Comparison of ENCODE assay signal across 4 cellular contexts in genomic region chr9:29188771-29189170, GRCh38. TPM values are rescaled to one million over a fixed set of nuclear protein-coding genes. Genes with fewer than 3 reads are reported as not detected.
"Had no signal": no experiment of that assay in that cellular context is flagged by ENCODE, and none has a peak within 500 bp of the region (broad histone marks: within the 10 kb centered on the region; RNA-seq: fewer than 3 reads in every experiment).

No MANE protein-coding gene starts in this region.

RNA-seq across cellular contexts. Expression of gene LINGO2, which starts 24.6 kb away (rescaled TPM):
- total RNA-seq: subcutaneous adipose tissue, thoracic aorta, upper lobe of left lung, upper lobe of right lung had no signal
